In genomic region chr20:49607568-49607967, GRCh38 we compare ENCODE assay signal across 2 cellular contexts.
TF ChIP-seq lines count a peak whose summit lies in the region.

No MANE protein-coding gene starts in this region.

TF ChIP-seq in A549, 52 proteins besides CTCF, POLR2A, EP300 and RAD21:
- peak; percentile 37 for TF ChIP-seq ZFP36 (IDR thresholded peaks at IDR 0.05; ENCODE audit: borderline replicate concordance, partially characterized antibody)
- no peak for TF ChIP-seq CEBPB (IDR thresholded peaks at IDR 0.05)

TF ChIP-seq in K562, 482 proteins besides CTCF, POLR2A, EP300 and RAD21:
- TF ChIP-seq JUN (IDR thresholded peaks at IDR 0.05; ENCODE audit: borderline replicate concordance, low read depth, low read length): no peak
- TF ChIP-seq JUN (CRISPR knock-in tag; IDR thresholded peaks at IDR 0.05; ENCODE audit: borderline replicate concordance): no peak
- TF ChIP-seq ZNF12 (CRISPR knock-in tag; IDR thresholded peaks at IDR 0.05): no peak
- no peak for TF ChIP-seq MBD1 (CRISPR knock-in tag; IDR thresholded peaks at IDR 0.05)
- TF ChIP-seq RBM25 (IDR thresholded peaks at IDR 0.05; ENCODE audit: low read depth, low read length, severe bottlenecking): peak; percentile 71
- no peak for TF ChIP-seq GABPB2 (CRISPR knock-in tag; conservative IDR thresholded peaks at IDR 0.05)
- TF ChIP-seq POLR3G (IDR thresholded peaks at IDR 0.05; ENCODE audit: extremely low read depth, insufficient read length, insufficient replicate concordance): no peak
- peak; percentile 51 for TF ChIP-seq ZFP36 (IDR thresholded peaks at IDR 0.05; ENCODE audit: low read depth, low read length, partially characterized antibody)
- TF ChIP-seq BRD9 (IDR thresholded peaks at IDR 0.05; ENCODE audit: low read depth, partially characterized antibody): peak; percentile 50
- TF ChIP-seq BCOR (IDR thresholded peaks at IDR 0.05): peak; percentile 28; the same call in 1 of the 2 replicates
